Comparison of ENCODE assay signal across 9 cellular contexts in genomic region chr12:111429760-111430417, GRCh38. TPM values are rescaled to one million over a fixed set of nuclear protein-coding genes. Genes with fewer than 3 reads are reported as not detected.
A peak's percentile ranks its signal among the peaks of the same experiment; 100 is the strongest.
DNase-seq lines count a peak whose midpoint lies in the region; ATAC-seq, FAIRE-seq and TF ChIP-seq lines count a peak whose summit lies in the region.
"Had no signal": no experiment of that assay in that cellular context is flagged by ENCODE, and none has a peak within 500 bp of the region (broad histone marks: within the 10 kb centered on the region; RNA-seq: fewer than 3 reads in every experiment).

No MANE protein-coding gene starts in this region.

- H3K4me3 ChIP-seq in kidney (ENCODE audit: low read length in 2 of 2) (no peak overlapping the region), subcutaneous abdominal adipose tissue (ENCODE audit: low read depth in 1 of 5, low read length in 5 of 5) (peak overlapping the region in 4 of 5 donors; percentile 9 to 53 (median 18)), hepatocyte (no peak overlapping the region), Caco-2 (ENCODE audit: low read depth, low read length) (no peak overlapping the region), adrenal gland (no peak overlapping the region)

- no peak for TF ChIP-seq POLR2A in adrenal gland (IDR thresholded peaks at IDR 0.05)

- no peaks in the 10 kb centered on the region for H3K9me2 ChIP-seq in hepatocyte (replicated peaks; ENCODE audit: insufficient read depth)

- POLR2A ChIA-PET in Caco-2 (lab: Charles Lee), result no interaction called here

- DNase-seq in KG1 (lab: John Stamatoyannopoulos, UW), result peak; percentile 55
- DNase-seq in activated T-cell treated with anti-CD3 and anti-CD28 coated beads, Interleukin-2, amount 50 U/mL, for 1 hour, result peak; percentile 76
- peak; percentile 69 for DNase-seq in kidney
- no peak for DNase-seq in hepatocyte (ENCODE audit: low spot score)
- no peak for DNase-seq in Caco-2
- DNase-seq in adrenal gland, result no peak
- DNase-seq: WERI-Rb-1 had no signal

- no peak for ATAC-seq in HG03460 (IDR thresholded peaks at IDR 0.05; ENCODE audit: unreplicated experiment)

- H3K27me3 Mint-ChIP-seq in Caco-2 (ENCODE audit: insufficient read depth, unreplicated experiment), result no peaks in the 10 kb centered on the region

- no peaks in the 10 kb centered on the region for H3K9me3 ChIP-seq in kidney (ENCODE audit: control insufficient read depth in 1 of 2, low read length in 2 of 2)
- no peaks in the 10 kb centered on the region for H3K9me3 ChIP-seq in subcutaneous abdominal adipose tissue (ENCODE audit: control insufficient read depth in 5 of 5, low read length in 5 of 5)
- H3K9me3 ChIP-seq in hepatocyte (ENCODE audit: low read depth), result no peaks in the 10 kb centered on the region
- H3K9me3 ChIP-seq in Caco-2, result no peaks in the 10 kb centered on the region
- H3K9me3 ChIP-seq in adrenal gland (replicated peaks in 1 of 3), result no peaks in the 10 kb centered on the region

- no peak overlapping the region for H3K27ac Mint-ChIP-seq in Caco-2 (ENCODE audit: unreplicated experiment)

- TF ChIP-seq CTCF in kidney (IDR thresholded peaks at IDR 0.05; ENCODE audit: borderline replicate concordance, extremely low read depth, insufficient read depth) (no peak), hepatocyte (IDR thresholded peaks at IDR 0.05; ENCODE audit: poor library complexity) (no peak), Caco-2 (IDR thresholded peaks at IDR 0.05; ENCODE audit: insufficient read depth in 1 of 2, low read depth in 1 of 2, low read length in 1 of 2, severe bottlenecking in 1 of 2, unreplicated experiment in 1 of 2) (no peak), adrenal gland (IDR thresholded peaks at IDR 0.05) (no peak)

- no peaks in the 10 kb centered on the region for H3K36me3 ChIP-seq in kidney (ENCODE audit: control insufficient read depth in 1 of 2, insufficient read depth in 2 of 2, low read length in 2 of 2)
- H3K36me3 ChIP-seq in subcutaneous abdominal adipose tissue (ENCODE audit: control insufficient read depth in 5 of 5, insufficient read depth in 5 of 5, low read length in 5 of 5), result peaks cover 0 to 8% (median 2%) of the 10 kb centered on the region in 5 donors
- no peaks in the 10 kb centered on the region for H3K36me3 ChIP-seq in hepatocyte (replicated peaks; ENCODE audit: insufficient read depth, low read depth)
- no peaks in the 10 kb centered on the region for H3K36me3 ChIP-seq in Caco-2 (ENCODE audit: control insufficient read depth, insufficient read depth, low read length)
- no peaks in the 10 kb centered on the region for H3K36me3 ChIP-seq in adrenal gland (replicated peaks in 1 of 2)
- H3K36me3 ChIP-seq: WERI-Rb-1 had no signal

- H3K27ac ChIP-seq in kidney (ENCODE audit: low read depth in 2 of 2, low read length in 2 of 2), result peak overlapping the region; percentile 86 to 87
- H3K27ac ChIP-seq in subcutaneous abdominal adipose tissue (ENCODE audit: low read depth, low read length), result peak overlapping the region; percentile 86
- H3K27ac ChIP-seq in hepatocyte, result no peak overlapping the region
- peak overlapping the region in 2 of 5 donors; percentile 64 to 72 for H3K27ac ChIP-seq in adrenal gland
- H3K27ac ChIP-seq: WERI-Rb-1 had no signal

- intact Hi-C loops in kidney (cut with DNase I), result no loop called here
- intact Hi-C loops in Caco-2 (cut with micrococcal nuclease; ENCODE audit: unreplicated experiment), result no loop called here
- intact Hi-C loops in adrenal gland (cut with DNase I), result no loop called here

- no TSS peak for BruUV-seq in Caco-2 (replicated peaks; lab: Mats Ljungman, UMichigan)

- 88% methylated on average over 22 of the region's 22 CpGs for WGBS in hepatocyte (ENCODE audit: low lambda C conversion rate, missing lambda C conversion rate)
- WGBS in adrenal gland, 4 donors, result 55 to 82% (median 67%) methylated on average over 3 to 22 of the region's 22 CpGs

- H3K4me1 Mint-ChIP-seq in Caco-2 (ENCODE audit: low read depth, unreplicated experiment), result peaks cover 22% of the 10 kb centered on the region

- H2AFZ ChIP-seq in hepatocyte, result no peak overlapping the region

- H3K9ac ChIP-seq in kidney (ENCODE audit: low read length in 2 of 2), result peak overlapping the region in 1 of 2 donors; percentile 29
- H3K9ac ChIP-seq in subcutaneous abdominal adipose tissue (ENCODE audit: low read length in 5 of 5), result peak overlapping the region in 4 of 5 donors; percentile 8 to 66 (median 24)

- H3K4me2 ChIP-seq in hepatocyte, result no peak overlapping the region

- H3K4me3 Mint-ChIP-seq in Caco-2 (ENCODE audit: unreplicated experiment), result no peak overlapping the region

- no peaks in the 10 kb centered on the region for H4K20me1 ChIP-seq in hepatocyte (ENCODE audit: insufficient read depth, poor library complexity, severe bottlenecking)

- FAIRE-seq in kidney (lab: Jason Lieb, UNC), result no peak

- H3K36me3 Mint-ChIP-seq in Caco-2 (ENCODE audit: insufficient read depth, unreplicated experiment), result peaks cover 26% of the 10 kb centered on the region

- peaks cover 5 to 35% of the 10 kb centered on the region in 2 donors for H3K4me1 ChIP-seq in kidney (ENCODE audit: control insufficient read depth in 1 of 2, insufficient read depth in 1 of 2, low read depth in 1 of 2, low read length in 2 of 2)
- H3K4me1 ChIP-seq in subcutaneous abdominal adipose tissue (ENCODE audit: control insufficient read depth in 5 of 5, insufficient read depth in 5 of 5, low read length in 5 of 5), result peaks cover 11 to 96% (median 80%) of the 10 kb centered on the region in 5 donors
- H3K4me1 ChIP-seq in hepatocyte (ENCODE audit: insufficient read depth), result peaks cover 37% of the 10 kb centered on the region
- no peaks in the 10 kb centered on the region for H3K4me1 ChIP-seq in Caco-2
- H3K4me1 ChIP-seq in adrenal gland (replicated peaks in 1 of 2), result peaks cover 17 to 85% of the 10 kb centered on the region in 2 donors

- peaks cover 5% of the 10 kb centered on the region for H3K79me2 ChIP-seq in hepatocyte

- CTCF ChIA-PET in Caco-2 (lab: Charles Lee), result no interaction called here

- H3K27me3 ChIP-seq in subcutaneous abdominal adipose tissue (ENCODE audit: control insufficient read depth in 5 of 5, insufficient read depth in 4 of 5, low read length in 5 of 5), result no peaks in the 10 kb centered on the region
- H3K27me3 ChIP-seq in hepatocyte, result no peaks in the 10 kb centered on the region
- H3K27me3 ChIP-seq in Caco-2 (replicated peaks; ENCODE audit: control insufficient read depth, insufficient read depth, low read length), result no peaks in the 10 kb centered on the region
- no peaks in the 10 kb centered on the region for H3K27me3 ChIP-seq in adrenal gland

- H3K9me3 Mint-ChIP-seq in Caco-2 (ENCODE audit: unreplicated experiment), result no peaks in the 10 kb centered on the region

RNA-seq across cellular contexts. Expression of gene SH2B3, which starts 24.2 kb away (rescaled TPM):
- total RNA-seq in kidney (35.0 TPM), hepatocyte (5.5 and 9.0 TPM in 2 replicates), Caco-2 (2022) (15.6 and 16.1 TPM in 2 replicates), adrenal gland (10 to 100 TPM; 26.1 to 70.3 (median 44.6) TPM)
- polyA plus RNA-seq in kidney (ENCODE audit: insufficient read depth, low read depth, low replicate concordance) (7.3 TPM), hepatocyte (4.7 and 5.3 TPM in 2 replicates), adrenal gland (10 to 100 TPM in 1 of 3 donors, 1 to 10 TPM in 2; 5.8 to 14.5 (median 9.3) TPM)

Comparison
In these comparisons a context has a peak if more than half of its experiments do, and no peak if none do; other contexts are left out.
1. DNase-seq: peak in KG1 (single experiment), activated T-cell treated with anti-CD3 and anti-CD28 coated beads, Interleukin-2, amount 50 U/mL, for 1 hour (single experiment) and kidney (single experiment); none in hepatocyte (single experiment), Caco-2 (0 of 2) and adrenal gland (0 of 7).
2. H3K4me3 ChIP-seq: peak in subcutaneous abdominal adipose tissue (4 of 5); none in kidney (0 of 2), hepatocyte (single experiment), Caco-2 (single experiment) and adrenal gland (0 of 4).